Comparison of ENCODE assay signal across 1 cellular context in genomic region chr12:47236109-47236714, GRCh38.
A peak's percentile ranks its signal among the peaks of the same experiment; 100 is the strongest.
TF ChIP-seq lines count a peak whose summit lies in the region.

No MANE protein-coding gene starts in this region.

TF ChIP-seq in IMR-90, 13 proteins besides CTCF, POLR2A, EP300 and RAD21 (continued from another document):
- no peak for TF ChIP-seq CEBPB (IDR thresholded peaks at IDR 0.05; ENCODE audit: low read depth, low read length)
- no peak for TF ChIP-seq CHD1 (IDR thresholded peaks at IDR 0.05; ENCODE audit: low read depth, low read length)
- peak; percentile 37; the same call in 1 of the 2 replicates for TF ChIP-seq MAFK (IDR thresholded peaks at IDR 0.05; ENCODE audit: low read depth, low read length)
